In the genomic region with DNA sequence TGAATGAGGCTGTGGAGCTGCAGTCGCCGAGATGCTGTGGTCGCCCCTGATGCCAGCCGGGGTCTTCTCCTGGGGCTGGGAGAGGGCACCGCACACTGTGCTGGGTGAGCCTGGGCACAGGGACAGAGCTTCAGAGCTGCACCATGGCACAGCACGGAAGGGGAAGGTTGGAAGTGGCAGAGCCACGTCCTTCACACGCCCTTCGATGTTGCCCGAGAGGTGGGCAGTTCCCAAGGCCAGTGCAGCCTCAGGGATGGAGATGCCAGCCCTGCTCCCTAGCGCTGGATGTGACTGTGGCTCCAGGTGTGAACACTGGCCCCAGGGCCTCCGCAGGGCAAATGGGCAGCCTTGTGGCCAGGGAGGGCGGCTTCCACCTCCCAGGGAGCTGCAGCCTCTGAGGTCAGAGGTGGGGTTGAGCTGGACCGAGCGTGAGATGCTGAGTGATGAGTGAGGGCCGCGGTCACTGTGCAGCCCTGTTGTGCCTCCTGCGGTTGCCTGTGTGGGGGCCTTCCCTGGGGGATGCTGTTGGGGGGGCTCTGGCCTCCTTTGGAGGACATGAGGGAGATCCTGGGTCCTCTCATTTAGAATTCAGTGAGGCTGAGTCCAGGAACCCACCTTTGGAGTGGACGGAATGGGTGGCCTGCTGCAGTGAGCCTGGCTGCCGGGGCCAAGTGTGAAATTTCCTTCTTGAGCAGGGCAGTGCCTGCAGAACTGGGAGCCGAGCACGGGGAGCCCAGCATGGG, we compare ENCODE assay signal across 31 cellular contexts.
"Had no signal": no experiment of that assay in that cellular context is flagged by ENCODE, and none has a peak within 500 bp of the region (broad histone marks: within the 10 kb centered on the region; RNA-seq: fewer than 3 reads in every experiment).

No MANE protein-coding gene starts in this region.

- H3K36me3 ChIP-seq: adrenal gland, ascending aorta, cardiac muscle cell, gastroesophageal sphincter, lower lobe of right lung, neutrophil, ovary, prostate gland, thyroid gland, upper lobe of left lung had no signal

- H3K27me3 ChIP-seq: adrenal gland, ascending aorta, cardiac muscle cell, hepatocyte, neutrophil, ovary, thyroid gland, upper lobe of left lung had no signal

- H3K9me3 Mint-ChIP-seq: activated naive CD4-positive, alpha-beta T cell treated with anti-CD3 and anti-CD28 coated beads, Interleukin-2, amount 50 U/mL, for 72 hours; nephron; stimulated activated effector memory CD8-positive, alpha-beta T cell treated with anti-CD3 and anti-CD28 coated beads, Interleukin-12 subunit alpha, Interleukin-12 subunit beta, amount 100 ng/mL, for 72 hours; stimulated activated naive CD8-positive, alpha-beta T cell treated with anti-CD3 and anti-CD28 coated beads, Interleukin-15, amount 100 ng/mL, for 72 hours had no signal

- H3K4me3 Mint-ChIP-seq: brain; nephron; stimulated activated effector memory CD8-positive, alpha-beta T cell treated with anti-CD3 and anti-CD28 coated beads, Interleukin-12 subunit alpha, Interleukin-12 subunit beta, amount 100 ng/mL, for 72 hours; stimulated activated naive CD8-positive, alpha-beta T cell treated with anti-CD3 and anti-CD28 coated beads, Interleukin-15, amount 100 ng/mL, for 72 hours; T-helper 17 cell had no signal

- H3K9me3 ChIP-seq: adrenal gland, gastroesophageal sphincter, lower lobe of right lung, neutrophil, ovary, prostate gland, thyroid gland, upper lobe of left lung had no signal

- H3K4me1 ChIP-seq: adrenal gland, ascending aorta, gastroesophageal sphincter, lower lobe of right lung, prostate gland, thyroid gland, upper lobe of left lung had no signal

- H3K36me3 Mint-ChIP-seq: activated naive CD4-positive, alpha-beta T cell treated with anti-CD3 and anti-CD28 coated beads, Interleukin-2, amount 50 U/mL, for 72 hours; stimulated activated effector memory CD8-positive, alpha-beta T cell treated with anti-CD3 and anti-CD28 coated beads, Interleukin-12 subunit alpha, Interleukin-12 subunit beta, amount 100 ng/mL, for 72 hours had no signal

- DNase-seq: activated CD4-positive, alpha-beta T cell treated with anti-CD3 and anti-CD28 coated beads for 48 hours; activated CD4-positive, alpha-beta T cell treated with anti-CD3 and anti-CD28 coated beads, Interleukin-2, amount 50 U/mL, for 48 hours; activated CD8-positive, alpha-beta memory T cell treated with anti-CD3 and anti-CD28 coated beads, Interleukin-2, amount 50 U/mL, for 4 hours; activated T-cell treated with anti-CD3 and anti-CD28 coated beads, Interleukin-2, amount 50 U/mL, for 1 hour; adrenal gland; cortex of kidney; lower lobe of right lung; mesenchymal stem cell; stimulated activated CD4-positive, alpha-beta T cell treated with anti-CD3 and anti-CD28 coated beads, Interleukin-12 subunit alpha, Interleukin-12 subunit beta, amount 100 ng/mL, for 4 hours; stimulated activated CD4-positive, alpha-beta T cell treated with anti-CD3 and anti-CD28 coated beads, Interleukin-4, amount 100 ng/mL, for 24 hours; stimulated activated naive CD8-positive, alpha-beta T cell treated with anti-CD3 and anti-CD28 coated beads, Interleukin-15, amount 100 ng/mL, for 72 hours; substantia nigra; T-helper 17 cell; T1000; thyroid gland; WERI-Rb-1 had no signal

- ATAC-seq: activated CD4-positive, CD25-positive, alpha-beta regulatory T cell treated with anti-CD3 and anti-CD28 coated beads, Interleukin-2, amount 50 U/mL, for 24 hours; activated naive CD4-positive, alpha-beta T cell treated with anti-CD3 and anti-CD28 coated beads, Interleukin-2, amount 50 U/mL, for 72 hours; gastroesophageal sphincter; left colon; SK-N-SH treated with all-trans-retinoic acid at 6 μM for 48 hours; stimulated activated effector memory CD8-positive, alpha-beta T cell treated with anti-CD3 and anti-CD28 coated beads, Interleukin-12 subunit alpha, Interleukin-12 subunit beta, amount 100 ng/mL, for 72 hours; stimulated activated naive CD8-positive, alpha-beta T cell treated with anti-CD3 and anti-CD28 coated beads, Interleukin-15, amount 100 ng/mL, for 72 hours; T-helper 17 cell had no signal

- H3K27ac ChIP-seq: adrenal gland, ascending aorta, cardiac muscle cell, gastroesophageal sphincter, hepatocyte, lower lobe of right lung, neutrophil, ovary, prostate gland, thyroid gland, upper lobe of left lung, WERI-Rb-1 had no signal

- H3K27ac Mint-ChIP-seq: activated naive CD4-positive, alpha-beta T cell treated with anti-CD3 and anti-CD28 coated beads, Interleukin-2, amount 50 U/mL, for 72 hours; brain; nephron; stimulated activated effector memory CD8-positive, alpha-beta T cell treated with anti-CD3 and anti-CD28 coated beads, Interleukin-12 subunit alpha, Interleukin-12 subunit beta, amount 100 ng/mL, for 72 hours; stimulated activated naive CD8-positive, alpha-beta T cell treated with anti-CD3 and anti-CD28 coated beads, Interleukin-15, amount 100 ng/mL, for 72 hours; T-helper 17 cell had no signal

- H3K4me3 ChIP-seq: adrenal gland, ascending aorta, cardiac muscle cell, gastroesophageal sphincter, hepatocyte, lower lobe of right lung, ovary, prostate gland, thyroid gland, upper lobe of left lung had no signal

- H3K4me1 Mint-ChIP-seq: brain; nephron; stimulated activated effector memory CD8-positive, alpha-beta T cell treated with anti-CD3 and anti-CD28 coated beads, Interleukin-12 subunit alpha, Interleukin-12 subunit beta, amount 100 ng/mL, for 72 hours; stimulated activated naive CD8-positive, alpha-beta T cell treated with anti-CD3 and anti-CD28 coated beads, Interleukin-15, amount 100 ng/mL, for 72 hours; T-helper 17 cell had no signal
